9 cellular contexts compared by ENCODE assay signal in the genomic region with DNA sequence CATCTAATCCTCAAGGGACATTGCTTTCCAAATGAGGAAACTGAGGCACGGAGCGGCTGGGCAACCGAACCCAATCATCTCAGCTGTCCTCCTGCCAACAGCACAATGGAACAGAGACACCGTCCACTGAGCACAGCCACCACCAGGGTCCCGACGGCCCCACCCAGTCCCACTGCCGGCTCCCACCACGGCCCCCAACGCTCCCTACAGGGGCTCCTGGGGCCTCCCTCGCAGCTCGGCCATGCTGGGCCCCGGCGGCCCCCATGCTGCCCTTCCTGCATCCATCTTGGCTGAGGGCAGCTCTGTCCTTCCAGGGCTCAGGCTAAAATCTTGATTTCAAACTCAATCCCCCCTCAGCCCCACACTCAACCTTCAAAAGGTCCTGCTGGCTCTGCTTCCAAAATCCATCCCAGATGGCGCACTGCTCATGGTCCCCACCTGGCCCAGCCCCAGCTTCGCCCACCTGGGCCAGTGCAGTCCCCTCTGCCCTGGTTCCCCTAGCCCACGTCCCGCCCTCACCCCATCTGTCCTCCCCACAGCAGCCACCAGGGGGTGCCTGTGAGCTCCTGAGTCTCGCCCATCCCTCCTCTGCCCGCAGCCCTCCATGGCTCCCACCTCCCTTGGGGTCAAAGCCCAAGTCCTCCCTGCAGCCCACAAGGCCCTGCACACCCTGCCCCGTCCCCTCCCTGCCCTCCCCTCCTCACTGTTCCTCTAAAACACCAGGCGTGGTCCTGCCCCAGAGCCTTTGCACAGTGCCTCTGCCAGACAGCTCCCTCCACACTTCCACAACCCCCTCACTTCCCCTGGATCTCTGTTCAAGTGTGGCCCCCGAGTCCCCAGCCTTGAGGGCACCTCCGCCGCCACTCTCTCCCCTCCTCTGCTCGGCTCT. TPM values are rescaled to one million over a fixed set of nuclear protein-coding genes. Genes with fewer than 3 reads are reported as not detected.
DNase-seq lines count a peak whose midpoint lies in the region; ATAC-seq and TF ChIP-seq lines count a peak whose summit lies in the region.
"Had no signal": no experiment of that assay in that cellular context is flagged by ENCODE, and none has a peak within 500 bp of the region (broad histone marks: within the 10 kb centered on the region; RNA-seq: fewer than 3 reads in every experiment).

No MANE protein-coding gene starts in this region.

- H2AFZ ChIP-seq in neuronal stem cell (ENCODE audit: low read length): no peak overlapping the region

- H2BK5ac ChIP-seq in neuronal stem cell (ENCODE audit: low read length): peak overlapping the region; percentile 53

- no peak for TF ChIP-seq POLR2A in lower leg skin (IDR thresholded peaks at IDR 0.05)

- no peak overlapping the region for H4K8ac ChIP-seq in neuronal stem cell (ENCODE audit: low read depth, low read length)

- peaks cover 0 to 11% of the 10 kb centered on the region in 2 donors for H3K4me1 ChIP-seq in neuronal stem cell (ENCODE audit: control insufficient read depth in 2 of 2, insufficient read depth in 1 of 2, low read depth in 1 of 2, low read length in 2 of 2)

- H3K18ac ChIP-seq in neuronal stem cell (ENCODE audit: low read length): peak overlapping the region; percentile 2

- H3K79me1 ChIP-seq in neuronal stem cell (ENCODE audit: low read depth, low read length): peaks cover 44% of the 10 kb centered on the region

- ATAC-seq in GM21717 (IDR thresholded peaks at IDR 0.05; ENCODE audit: unreplicated experiment) (no peak), HG03175 (IDR thresholded peaks at IDR 0.05; ENCODE audit: unreplicated experiment) (no peak)

- peak overlapping the region; percentile 10 for H3K23ac ChIP-seq in neuronal stem cell (ENCODE audit: low read depth, low read length, poor library complexity)

- no peak overlapping the region for H2BK12ac ChIP-seq in neuronal stem cell (ENCODE audit: low read length)

- no peak overlapping the region for H2BK120ac ChIP-seq in neuronal stem cell (ENCODE audit: low read depth, low read length)

- H3K4me3 ChIP-seq in WI38 (ENCODE audit: low read depth, low read length) (no peak overlapping the region), coronary artery (no peak overlapping the region), neuronal stem cell (ENCODE audit: low read length in 2 of 2) (no peak overlapping the region), lower leg skin (ENCODE audit: low read depth, poor library complexity, severe bottlenecking) (no peak overlapping the region)

- no CpG with 5 or more reads among the region's 25 CpGs for WGBS in neuronal stem cell (ENCODE audit: extremely low coverage in 2 of 2, insufficient read length in 2 of 2, insufficient replicate concordance in 1 of 2), 2 donors
- 92% methylated on average over 25 of the region's 25 CpGs for WGBS in lower leg skin, 2 donors

- H2BK15ac ChIP-seq in neuronal stem cell (ENCODE audit: low read length): no peak overlapping the region

- peak overlapping the region; percentile 76 for H3K4ac ChIP-seq in neuronal stem cell (ENCODE audit: low read length)

- H3K9me3 ChIP-seq in neuronal stem cell (replicated peaks in 1 of 2; ENCODE audit: control insufficient read depth in 2 of 2, insufficient read depth in 1 of 2, low read depth in 1 of 2, low read length in 2 of 2): peaks cover 6% of the 10 kb centered on the region in 2 donors

- intact Hi-C loops in lower leg skin (cut with DNase I; ENCODE audit: low total_unique reads): no loop called here

- peak; percentile 49 for TF ChIP-seq CTCF in WI38 (IDR thresholded peaks at IDR 0.05; ENCODE audit: low read depth, low read length)
- no peak for TF ChIP-seq CTCF in coronary artery (IDR thresholded peaks at IDR 0.05)
- no peak for TF ChIP-seq CTCF in lower leg skin (IDR thresholded peaks at IDR 0.05)

- H3K27ac ChIP-seq in coronary artery: peak overlapping the region; percentile 20 to 75
- no peak overlapping the region for H3K27ac ChIP-seq in neuronal stem cell (replicated peaks; ENCODE audit: low read length)

- no peak overlapping the region for H3K4me2 ChIP-seq in neuronal stem cell (ENCODE audit: insufficient read depth, low read length, poor library complexity, severe bottlenecking)

- peaks cover under 1 to 7% of the 10 kb centered on the region in 2 donors for H3K36me3 ChIP-seq in neuronal stem cell (replicated peaks in 1 of 2; ENCODE audit: control insufficient read depth in 2 of 2, insufficient read depth in 2 of 2, low read length in 2 of 2)

- H2AK5ac ChIP-seq in neuronal stem cell (ENCODE audit: low read depth, low read length): peak overlapping the region; percentile 88

- H3K9ac ChIP-seq in neuronal stem cell (ENCODE audit: low read depth, low read length, poor library complexity): no peak overlapping the region

- DNase-seq in ELR (ENCODE audit: low read depth) (peak; percentile 15), coronary artery (ENCODE audit: low spot score) (no peak), neuronal stem cell (ENCODE audit: low spot score) (no peak), NCI-H2107 (lab: John Stamatoyannopoulos, UW) (no peak), lower leg skin (ENCODE audit: low spot score in 2 of 2) (no peak)

- no peak overlapping the region for H4K91ac ChIP-seq in neuronal stem cell (ENCODE audit: low read depth, low read length, poor library complexity)

- H3K14ac ChIP-seq in neuronal stem cell (ENCODE audit: low read length): no peak overlapping the region

- H3K27me3 ChIP-seq in neuronal stem cell (ENCODE audit: control insufficient read depth in 3 of 3, insufficient read depth in 3 of 3, low read depth in 1 of 3, low read length in 3 of 3): no peaks in the 10 kb centered on the region

RNA-seq across cellular contexts. Expression of a gene that starts 7.9 kb away (rescaled TPM):
- 25.4 TPM for polyA plus RNA-seq in neuronal stem cell (2013, experiment 1 of 2)
- polyA plus RNA-seq in neuronal stem cell (2013, experiment 2 of 2): 24.7 TPM
- 10 to 100 TPM; 14.1 to 27.3 (median 22.1) TPM for total RNA-seq in lower leg skin

RNA-seq across cellular contexts. Expression of a gene that starts 15.8 kb away (rescaled TPM):
- polyA plus RNA-seq in neuronal stem cell (2013, experiment 1 of 2): 23.4 TPM
- polyA plus RNA-seq in neuronal stem cell (2013, experiment 2 of 2): 21.0 TPM
- total RNA-seq in lower leg skin: 10 to 100 TPM; 27.3 to 60.9 (median 35.6) TPM
- total RNA-seq: frontal cortex had no signal
